1 cellular context compared by ENCODE assay signal in the genomic region with DNA sequence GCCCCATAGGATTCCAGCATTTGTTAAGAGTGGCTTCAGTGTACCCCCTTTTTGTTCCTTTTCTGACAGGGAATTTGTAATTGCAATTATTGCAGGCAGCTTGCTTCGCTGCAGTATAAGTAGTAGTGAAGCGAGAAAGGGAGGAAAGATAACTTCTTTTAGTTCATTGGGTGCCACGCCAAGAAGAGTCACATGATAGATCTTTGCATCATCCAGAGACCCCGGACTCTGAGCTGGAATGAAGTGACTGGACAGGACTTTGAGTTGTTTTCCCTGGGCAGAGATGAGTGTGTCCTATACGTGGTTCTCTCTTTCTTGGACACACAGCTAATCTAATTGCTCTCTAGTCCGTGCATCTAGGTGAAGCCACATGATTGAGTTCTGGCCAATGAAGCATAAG.
TF ChIP-seq lines count a peak whose summit lies in the region.

No MANE protein-coding gene starts in this region.

TF ChIP-seq in HepG2, 621 proteins besides CTCF, POLR2A, EP300 and RAD21 (continued from another document and continues in another):
- TF ChIP-seq, protein P1, sequence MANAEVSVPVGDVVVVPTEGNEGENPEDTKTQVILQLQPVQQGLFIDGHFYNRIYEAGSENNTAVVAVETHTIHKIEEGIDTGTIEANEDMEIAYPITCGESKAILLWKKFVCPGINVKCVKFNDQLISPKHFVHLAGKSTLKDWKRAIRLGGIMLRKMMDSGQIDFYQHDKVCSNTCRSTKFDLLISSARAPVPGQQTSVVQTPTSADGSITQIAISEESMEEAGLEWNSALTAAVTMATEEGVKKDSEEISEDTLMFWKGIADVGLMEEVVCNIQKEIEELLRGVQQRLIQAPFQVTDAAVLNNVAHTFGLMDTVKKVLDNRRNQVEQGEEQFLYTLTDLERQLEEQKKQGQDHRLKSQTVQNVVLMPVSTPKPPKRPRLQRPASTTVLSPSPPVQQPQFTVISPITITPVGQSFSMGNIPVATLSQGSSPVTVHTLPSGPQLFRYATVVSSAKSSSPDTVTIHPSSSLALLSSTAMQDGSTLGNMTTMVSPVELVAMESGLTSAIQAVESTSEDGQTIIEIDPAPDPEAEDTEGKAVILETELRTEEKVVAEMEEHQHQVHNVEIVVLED (CRISPR knock-in tag; IDR thresholded peaks at IDR 0.05; ENCODE audit: borderline replicate concordance), result no peak
- TF ChIP-seq FOXK2 (IDR thresholded peaks at IDR 0.05) (no peak), ZKSCAN8 (CRISPR knock-in tag; IDR thresholded peaks at IDR 0.05; ENCODE audit: borderline replicate concordance) (no peak), GATAD2A (CRISPR knock-in tag; IDR thresholded peaks at IDR 0.05) (peak; percentile 27), ARID2 (CRISPR knock-in tag; IDR thresholded peaks at IDR 0.05; ENCODE audit: borderline replicate concordance) (no peak), ZMAT5 (CRISPR knock-in tag; IDR thresholded peaks at IDR 0.05; ENCODE audit: borderline replicate concordance, low read depth) (no peak), ZNF841 (CRISPR knock-in tag; IDR thresholded peaks at IDR 0.05; ENCODE audit: borderline replicate concordance) (no peak), NCOR1 (IDR thresholded peaks at IDR 0.05; ENCODE audit: borderline replicate concordance, low read length) (peak; percentile 90; the same call in 1 of the 2 replicates), MBD4 (IDR thresholded peaks at IDR 0.05; ENCODE audit: borderline replicate concordance, low read length) (no peak), MBNL3 (CRISPR knock-in tag; conservative IDR thresholded peaks at IDR 0.05) (no peak), NFAT5 (CRISPR knock-in tag; IDR thresholded peaks at IDR 0.05) (no peak), FOXM1 (CRISPR knock-in tag; IDR thresholded peaks at IDR 0.05) (no peak), DNMT1 (CRISPR knock-in tag; IDR thresholded peaks at IDR 0.05) (no peak), MXD4 (CRISPR knock-in tag; IDR thresholded peaks at IDR 0.05) (no peak), TGIF2 (CRISPR knock-in tag; IDR thresholded peaks at IDR 0.05) (no peak), RORA (CRISPR knock-in tag; IDR thresholded peaks at IDR 0.05) (no peak), NFYC (CRISPR knock-in tag; IDR thresholded peaks at IDR 0.05) (no peak), ZNF383 (CRISPR knock-in tag; IDR thresholded peaks at IDR 0.05; ENCODE audit: borderline replicate concordance) (no peak), KMT2B (CRISPR knock-in tag; IDR thresholded peaks at IDR 0.05) (no peak), LRRFIP1 (CRISPR knock-in tag; conservative IDR thresholded peaks at IDR 0.05) (no peak), FOXA3 (CRISPR knock-in tag; IDR thresholded peaks at IDR 0.05) (0 out of 2 replicates have a peak, but pooled peaks have one; percentile 34), POLR2AphosphoS5 (IDR thresholded peaks at IDR 0.05; ENCODE audit: low read depth, low read length) (no peak), MAFK (conservative IDR thresholded peaks at IDR 0.05 in 1 of 2, IDR thresholded peaks at IDR 0.05 in 1 of 2; ENCODE audit: low read length in 2 of 2) (no peak), RCOR2 (CRISPR knock-in tag; IDR thresholded peaks at IDR 0.05) (no peak), NONO (IDR thresholded peaks at IDR 0.05) (no peak), NONO (CRISPR knock-in tag; conservative IDR thresholded peaks at IDR 0.05) (0 out of 2 replicates have a peak, but pooled peaks have one; percentile 19), DMAP1 (CRISPR knock-in tag; IDR thresholded peaks at IDR 0.05) (no peak), ZNF644 (CRISPR knock-in tag; IDR thresholded peaks at IDR 0.05; ENCODE audit: low read depth) (peak; percentile 79), SMARCE1 (IDR thresholded peaks at IDR 0.05; ENCODE audit: borderline replicate concordance) (no peak), CC2D1A (CRISPR knock-in tag; IDR thresholded peaks at IDR 0.05) (no peak), YY1 (IDR thresholded peaks at IDR 0.05; ENCODE audit: insufficient read depth, insufficient replicate concordance, low read depth, low read length) (no peak), ZNF761 (CRISPR knock-in tag; conservative IDR thresholded peaks at IDR 0.05) (no peak), LCORL (IDR thresholded peaks at IDR 0.05) (no peak), LCORL (CRISPR knock-in tag; IDR thresholded peaks at IDR 0.05) (no peak; the same call in 1 of the 2 replicates), NFRKB (IDR thresholded peaks at IDR 0.05) (no peak), ERF (CRISPR knock-in tag; IDR thresholded peaks at IDR 0.05) (no peak), ZNF773 (CRISPR knock-in tag; IDR thresholded peaks at IDR 0.05; ENCODE audit: borderline replicate concordance) (no peak), ZC3H13 (CRISPR knock-in tag; IDR thresholded peaks at IDR 0.05) (no peak), ZFP41 (CRISPR knock-in tag; IDR thresholded peaks at IDR 0.05; ENCODE audit: borderline replicate concordance) (no peak), GABPA (IDR thresholded peaks at IDR 0.05; ENCODE audit: low read depth, low read length) (no peak), GABPA (CRISPR knock-in tag; IDR thresholded peaks at IDR 0.05; ENCODE audit: low read depth) (no peak), ZNF296 (CRISPR knock-in tag; conservative IDR thresholded peaks at IDR 0.05) (no peak), ZNF768 (CRISPR knock-in tag; IDR thresholded peaks at IDR 0.05) (no peak), ZNF704 (CRISPR knock-in tag; IDR thresholded peaks at IDR 0.05; ENCODE audit: borderline replicate concordance) (no peak), ZMYM4 (CRISPR knock-in tag; IDR thresholded peaks at IDR 0.05) (peak; percentile 95), ZNF362 (CRISPR knock-in tag; IDR thresholded peaks at IDR 0.05; ENCODE audit: borderline replicate concordance) (no peak), STAT5B (CRISPR knock-in tag; IDR thresholded peaks at IDR 0.05) (no peak), CENPX (CRISPR knock-in tag; IDR thresholded peaks at IDR 0.05) (no peak), FOXJ3 (CRISPR knock-in tag; IDR thresholded peaks at IDR 0.05; ENCODE audit: borderline replicate concordance) (no peak; the same call in 1 of the 2 replicates)
- TF ChIP-seq, protein P2, sequence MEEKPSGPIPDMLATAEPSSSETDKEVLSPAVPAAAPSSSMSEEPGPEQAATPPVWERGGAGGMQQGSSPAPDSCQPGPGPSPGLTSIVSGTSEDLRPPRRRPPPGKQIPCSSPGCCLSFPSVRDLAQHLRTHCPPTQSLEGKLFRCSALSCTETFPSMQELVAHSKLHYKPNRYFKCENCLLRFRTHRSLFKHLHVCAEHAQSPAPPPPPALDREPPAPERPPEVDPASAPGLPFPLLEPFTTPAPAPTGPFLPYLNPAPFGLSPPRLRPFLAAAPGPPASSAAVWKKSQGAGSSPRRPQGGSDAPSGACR (CRISPR knock-in tag; IDR thresholded peaks at IDR 0.05), result 0 out of 2 replicates have a peak, but pooled peaks have one; percentile 26
- TF ChIP-seq, protein P3, sequence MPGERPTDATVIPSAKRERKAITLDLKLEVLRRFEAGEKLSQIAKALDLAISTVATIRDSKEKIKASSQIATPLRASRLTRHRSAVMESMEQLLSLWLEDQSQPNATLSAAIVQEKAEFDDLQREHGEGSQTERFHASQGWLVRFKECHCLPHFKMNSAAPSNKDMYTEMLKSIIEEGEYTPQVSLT (CRISPR knock-in tag; IDR thresholded peaks at IDR 0.05; ENCODE audit: borderline replicate concordance, low read depth), result no peak
- TF ChIP-seq, protein P4, sequence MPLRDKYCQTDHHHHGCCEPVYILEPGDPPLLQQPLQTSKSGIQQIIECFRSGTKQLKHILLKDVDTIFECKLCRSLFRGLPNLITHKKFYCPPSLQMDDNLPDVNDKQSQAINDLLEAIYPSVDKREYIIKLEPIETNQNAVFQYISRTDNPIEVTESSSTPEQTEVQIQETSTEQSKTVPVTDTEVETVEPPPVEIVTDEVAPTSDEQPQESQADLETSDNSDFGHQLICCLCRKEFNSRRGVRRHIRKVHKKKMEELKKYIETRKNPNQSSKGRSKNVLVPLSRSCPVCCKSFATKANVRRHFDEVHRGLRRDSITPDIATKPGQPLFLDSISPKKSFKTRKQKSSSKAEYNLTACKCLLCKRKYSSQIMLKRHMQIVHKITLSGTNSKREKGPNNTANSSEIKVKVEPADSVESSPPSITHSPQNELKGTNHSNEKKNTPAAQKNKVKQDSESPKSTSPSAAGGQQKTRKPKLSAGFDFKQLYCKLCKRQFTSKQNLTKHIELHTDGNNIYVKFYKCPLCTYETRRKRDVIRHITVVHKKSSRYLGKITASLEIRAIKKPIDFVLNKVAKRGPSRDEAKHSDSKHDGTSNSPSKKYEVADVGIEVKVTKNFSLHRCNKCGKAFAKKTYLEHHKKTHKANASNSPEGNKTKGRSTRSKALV (CRISPR knock-in tag; IDR thresholded peaks at IDR 0.05), result no peak
- TF ChIP-seq, protein P5, sequence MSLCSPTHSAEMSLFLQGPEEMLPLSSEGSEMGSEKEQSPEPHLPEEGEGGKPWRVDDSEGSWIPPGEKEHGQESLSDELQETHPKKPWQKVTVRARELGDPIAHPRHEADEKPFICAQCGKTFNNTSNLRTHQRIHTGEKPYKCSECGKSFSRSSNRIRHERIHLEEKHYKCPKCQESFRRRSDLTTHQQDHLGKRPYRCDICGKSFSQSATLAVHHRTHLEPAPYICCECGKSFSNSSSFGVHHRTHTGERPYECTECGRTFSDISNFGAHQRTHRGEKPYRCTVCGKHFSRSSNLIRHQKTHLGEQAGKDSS (CRISPR knock-in tag; IDR thresholded peaks at IDR 0.05; ENCODE audit: borderline replicate concordance, low read depth), result no peak
- TF ChIP-seq, protein P6, sequence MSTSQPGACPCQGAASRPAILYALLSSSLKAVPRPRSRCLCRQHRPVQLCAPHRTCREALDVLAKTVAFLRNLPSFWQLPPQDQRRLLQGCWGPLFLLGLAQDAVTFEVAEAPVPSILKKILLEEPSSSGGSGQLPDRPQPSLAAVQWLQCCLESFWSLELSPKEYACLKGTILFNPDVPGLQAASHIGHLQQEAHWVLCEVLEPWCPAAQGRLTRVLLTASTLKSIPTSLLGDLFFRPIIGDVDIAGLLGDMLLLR (CRISPR knock-in tag; IDR thresholded peaks at IDR 0.05), result no peak
